Comparison of ENCODE assay signal across 10 cellular contexts in the genomic region with DNA sequence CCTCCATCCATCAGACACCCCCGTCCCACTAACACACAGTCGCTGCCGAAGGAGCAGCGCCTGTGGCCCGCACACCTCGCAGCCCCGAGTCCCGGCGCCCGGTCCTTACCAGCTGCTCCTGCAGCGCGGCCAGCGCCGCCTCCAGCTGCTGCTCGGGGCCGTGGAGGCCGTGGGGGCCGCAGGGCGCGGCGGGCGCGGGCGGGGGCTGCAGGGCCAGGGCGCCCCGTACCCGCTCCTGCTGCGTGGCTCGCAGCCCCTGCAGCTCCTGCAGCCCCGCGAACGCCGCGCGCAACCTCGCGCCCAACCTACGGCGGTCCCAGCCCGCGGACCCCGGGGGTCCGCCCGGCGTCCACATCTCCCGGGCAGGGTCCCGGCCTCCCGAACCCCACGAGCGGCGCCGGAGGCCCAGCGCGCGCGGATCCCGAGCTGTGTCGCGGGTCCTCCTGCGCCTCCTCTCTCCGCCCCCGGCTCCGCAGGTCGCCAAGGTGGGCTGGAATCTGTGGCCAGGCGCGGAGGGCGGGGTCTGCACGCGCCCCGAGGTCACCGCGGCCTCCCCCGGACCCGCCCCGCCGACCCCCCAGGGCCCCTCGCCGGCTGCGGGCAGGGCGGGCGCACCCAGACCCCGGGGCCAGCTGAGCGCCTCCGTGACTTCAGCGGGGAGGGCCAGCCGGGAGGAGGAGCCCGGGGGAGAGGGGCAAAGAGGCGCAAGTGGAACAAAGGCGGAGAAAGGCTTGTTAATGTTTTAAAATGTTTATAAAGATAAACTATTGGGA. TPM values are rescaled to one million over a fixed set of nuclear protein-coding genes. Genes with fewer than 3 reads are reported as not detected.
DNase-seq lines count a peak whose midpoint lies in the region; ATAC-seq and TF ChIP-seq lines count a peak whose summit lies in the region.
"Had no signal": no experiment of that assay in that cellular context is flagged by ENCODE, and none has a peak within 500 bp of the region (broad histone marks: within the 10 kb centered on the region; RNA-seq: fewer than 3 reads in every experiment).

A gene with protein sequence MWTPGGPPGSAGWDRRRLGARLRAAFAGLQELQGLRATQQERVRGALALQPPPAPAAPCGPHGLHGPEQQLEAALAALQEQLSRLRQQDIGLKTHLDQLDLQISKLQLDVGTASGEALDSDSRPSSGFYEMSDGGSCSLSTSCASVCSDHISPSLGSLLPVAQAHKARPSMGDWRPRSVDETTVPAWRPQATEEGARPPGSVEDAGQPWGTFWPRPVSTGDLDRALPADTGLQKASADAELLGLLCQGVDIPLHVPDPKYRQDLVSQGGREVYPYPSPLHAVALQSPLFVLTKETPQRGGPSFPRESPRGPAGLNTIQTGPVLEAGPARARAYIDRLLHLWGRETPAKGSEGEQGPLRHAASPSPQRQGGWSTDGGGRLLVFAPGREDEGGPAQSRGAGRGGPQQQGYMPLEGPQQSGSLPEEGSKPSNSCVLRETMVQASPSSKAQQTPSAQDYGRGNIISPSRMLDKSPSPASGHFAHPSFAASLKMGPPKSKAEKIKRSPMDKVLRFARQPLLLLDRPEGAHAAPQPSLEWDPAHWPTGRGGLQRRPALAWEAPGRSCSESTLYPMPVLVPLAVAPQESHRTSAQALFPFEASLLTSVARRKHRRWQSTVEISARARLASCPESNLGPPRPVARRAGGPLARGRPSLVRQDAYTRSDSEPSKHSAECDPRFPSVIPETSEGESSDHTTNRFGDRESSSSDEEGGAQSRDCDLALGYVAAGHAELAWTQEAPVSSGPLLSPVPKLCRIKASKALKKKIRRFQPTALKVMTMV (minus strand): TSS at position 499 of the 773 bp plus-strand sequence. CDS start 144 bp downstream, at position 355.

- no peaks in the 10 kb centered on the region for H3K4me1 Mint-ChIP-seq in T-helper 17 cell

- H3K27me3 Mint-ChIP-seq in T-helper 17 cell, result peaks cover 37% of the 10 kb centered on the region

- DNase-seq in T-helper 17 cell (no peak), fibroblast of pulmonary artery (ENCODE audit: low read depth) (peak; percentile 4), lung (ENCODE audit: low spot score) (no peak), transverse colon (no peak), AG08395 (ENCODE audit: low spot score) (no peak), amniotic stem cell (lab: John Stamatoyannopoulos, UW) (no peak)
- DNase-seq: activated CD8-positive, alpha-beta T cell treated with anti-CD3 and anti-CD28 coated beads, Interleukin-2, amount 10 ng/mL, durations not matched to agents 7 days and 5 days; NCI-H187 treated with DMSO at 0.1 percent for 48 hours had no signal

- no peaks in the 10 kb centered on the region for H3K36me3 Mint-ChIP-seq in T-helper 17 cell (ENCODE audit: low read depth)

- no peak for TF ChIP-seq POLR2A in transverse colon (IDR thresholded peaks at IDR 0.05)

- no peaks in the 10 kb centered on the region for H3K27me3 ChIP-seq in lung (ENCODE audit: control insufficient read depth, insufficient read depth)
- H3K27me3 ChIP-seq in transverse colon, result peaks cover 29% of the 10 kb centered on the region

- in situ Hi-C loops in transverse colon (cut with MboI; ENCODE audit: low pct_ligation_motif_present in 1 of 4, low pct_unique_long_range_greater_than_20kb in 1 of 4, low sequenced_read_pairs in 3 of 4), result no loop called here

- TF ChIP-seq CTCF in fibroblast of pulmonary artery (IDR thresholded peaks at IDR 0.05; ENCODE audit: low read length, missing control alignments), result no peak
- no peak for TF ChIP-seq CTCF in lung (IDR thresholded peaks at IDR 0.05; ENCODE audit: control extremely low read depth, extremely low read depth)
- no peak for TF ChIP-seq CTCF in transverse colon (IDR thresholded peaks at IDR 0.05)

- no peak for TF ChIP-seq EP300 in transverse colon (IDR thresholded peaks at IDR 0.05; ENCODE audit: low read depth)

- intact Hi-C loops in transverse colon (cut with DNase I; ENCODE audit: low total_unique reads), result no loop called here

- H3K4me3 ChIP-seq in fibroblast of pulmonary artery (replicated peaks; ENCODE audit: low read depth, low read length) (peak within 1 kb of the TSS; percentile 38), lung (peak within 1 kb of the TSS; percentile 31), transverse colon (peak within 1 kb of the TSS in 3 of 4 donors; percentile 44 to 60 (median 55))

- no peak within 1 kb of the TSS for H3K27ac Mint-ChIP-seq in T-helper 17 cell
- H3K27ac Mint-ChIP-seq: activated CD8-positive, alpha-beta T cell treated with anti-CD3 and anti-CD28 coated beads, Interleukin-2, amount 10 ng/mL, durations not matched to agents 7 days and 5 days had no signal

- H3K4me1 ChIP-seq in lung (ENCODE audit: control insufficient read depth in 2 of 2, insufficient read depth in 2 of 2, low read length in 2 of 2), result peaks cover 0 to 3% of the 10 kb centered on the region in 2 donors
- peaks cover 0 to 15% (median 4%) of the 10 kb centered on the region in 4 donors for H3K4me1 ChIP-seq in transverse colon

- WGBS in lung, 2 donors, result 1 to 3% methylated on average over 73 to 89 of the region's 89 CpGs
- WGBS in transverse colon (ENCODE audit: low coverage in 1 of 2), 2 donors, result 13% methylated on average over 59 of the region's 89 CpGs; no CpG with 5 or more reads in 1 of the 2 donors

- H3K9me3 ChIP-seq in T-helper 17 cell (ENCODE audit: control insufficient read depth, low read length, poor library complexity, severe bottlenecking), result no peaks in the 10 kb centered on the region
- H3K9me3 ChIP-seq in lung (ENCODE audit: control insufficient read depth in 2 of 2, insufficient read depth in 1 of 2, low read length in 1 of 2), result peaks cover 2% of the 10 kb centered on the region in 2 donors
- H3K9me3 ChIP-seq in transverse colon, result no peaks in the 10 kb centered on the region

- H3K36me3 ChIP-seq in lung (ENCODE audit: control insufficient read depth in 2 of 2, insufficient read depth in 2 of 2, low read length in 2 of 2) (no peaks in the 10 kb centered on the region), transverse colon (no peaks in the 10 kb centered on the region)

- H3K27ac ChIP-seq in lung (ENCODE audit: low read depth in 1 of 2, low read length in 1 of 2) (no peak within 1 kb of the TSS), transverse colon (peak within 1 kb of the TSS in 3 of 4 donors; percentile 24 to 55 (median 47))
- H3K27ac ChIP-seq: HL-60 had no signal

- H3K4me3 Mint-ChIP-seq in T-helper 17 cell, result peak within 1 kb of the TSS; percentile 3
- H3K4me3 Mint-ChIP-seq: activated CD8-positive, alpha-beta T cell treated with anti-CD3 and anti-CD28 coated beads, Interleukin-2, amount 10 ng/mL, durations not matched to agents 7 days and 5 days had no signal

- ATAC-seq in T-helper 17 cell, result no peak
- ATAC-seq in lung (ENCODE audit: insufficient read depth, low FRiP score), result peak; percentile 60
- no peak for ATAC-seq in GM21717 (IDR thresholded peaks at IDR 0.05; ENCODE audit: unreplicated experiment)
- ATAC-seq: activated CD8-positive, alpha-beta T cell treated with anti-CD3 and anti-CD28 coated beads, Interleukin-2, amount 10 ng/mL, durations not matched to agents 7 days and 5 days had no signal

RNA-seq across cellular contexts. Expression of the gene that starts here (rescaled TPM):
- total RNA-seq in T-helper 17 cell (not detected), lung (1 to 10 TPM; 2.4 to 2.6 TPM), transverse colon (1 to 10 TPM in 2 of 4 donors, not detected in 2; 2.4 to 2.6 TPM)
- polyA plus RNA-seq in lung, result 1 to 10 TPM in 1 of 2 donors, under 1 TPM in 1; 0.30 to 1.0 TPM
- total RNA-seq: activated CD8-positive, alpha-beta T cell treated with anti-CD3 and anti-CD28 coated beads, Interleukin-2, amount 10 ng/mL, durations not matched to agents 7 days and 5 days had no signal

Comparison
In these comparisons a context has a peak if more than half of its experiments do, and no peak if none do; other contexts are left out.
1. H3K27ac ChIP-seq: peak in transverse colon (3 of 4); none in lung (0 of 2).
2. Peak in every context shown above with its lines, with median percentiles within 50 percentile points of each other: H3K4me3 ChIP-seq.